ENCODE assay signal across 16 cellular contexts in genomic region chr18:48122816-48123215, GRCh38.
DNase-seq lines count a peak whose midpoint lies in the region; ATAC-seq and TF ChIP-seq lines count a peak whose summit lies in the region.
"Had no signal": no experiment of that assay in that cellular context is flagged by ENCODE, and none has a peak within 500 bp of the region (broad histone marks: within the 10 kb centered on the region; RNA-seq: fewer than 3 reads in every experiment).

No MANE protein-coding gene starts in this region.

- intact Hi-C loops in sigmoid colon (cut with DNase I), result loop anchor here (1.0 kb wide), 1 partner anchor 20 kb away; no protein-coding TSS in a partner anchor

- ATAC-seq in HG02571 (IDR thresholded peaks at IDR 0.05; ENCODE audit: unreplicated experiment) (no peak), HG03469 (IDR thresholded peaks at IDR 0.05; ENCODE audit: unreplicated experiment) (no peak)
- ATAC-seq: K562 had no signal

- no peaks in the 10 kb centered on the region for H3K9me3 ChIP-seq in esophagus (ENCODE audit: control insufficient read depth in 2 of 2, insufficient read depth in 1 of 2, low read depth in 1 of 2, low read length in 1 of 2)
- H3K9me3 ChIP-seq in sigmoid colon, result no peaks in the 10 kb centered on the region
- H3K9me3 ChIP-seq: BLaER1 treated with 17β-estradiol and CSF1 and Interleukin-3, amounts not matched to agents 10 nM and 100 nM; HAP-1 had no signal

- H3K27ac ChIP-seq in esophagus (ENCODE audit: low read depth in 2 of 2, low read length in 1 of 2) (peak overlapping the region; percentile 60 to 87), sigmoid colon (no peak overlapping the region)
- H3K27ac ChIP-seq: BLaER1 treated with 17β-estradiol and CSF1 and Interleukin-3, amounts not matched to agents 10 nM and 100 nM; HL-60 had no signal

- no peak for TF ChIP-seq POLR2A in sigmoid colon (IDR thresholded peaks at IDR 0.05)

- no peak for TF ChIP-seq EP300 in sigmoid colon (IDR thresholded peaks at IDR 0.05)

- DNase-seq in activated effector memory CD4-positive, alpha-beta T cell treated with anti-CD3 and anti-CD28 coated beads, Interleukin-2, amount 50 U/mL, for 16 hours, result peak; percentile 44
- DNase-seq in activated effector memory CD4-positive, alpha-beta T cell treated with Interleukin-2 at 50 U/mL for 16 hours, result no peak
- peak; percentile 56 for DNase-seq in sigmoid colon
- no peak for DNase-seq in T-helper 9 cell
- DNase-seq: 8988T; AML-193; CD4-positive, alpha-beta T cell; EL; GOT3 had no signal

- 85 to 86% methylated on average over 4 of the region's 4 CpGs for WGBS in esophagus, 2 donors
- 89 to 90% methylated on average over 4 of the region's 4 CpGs for WGBS in sigmoid colon, 2 donors

- H3K4me1 ChIP-seq in esophagus (ENCODE audit: control insufficient read depth in 2 of 2, insufficient read depth in 2 of 2, low read length in 1 of 2), result peaks cover 6 to 41% of the 10 kb centered on the region in 2 donors
- no peaks in the 10 kb centered on the region for H3K4me1 ChIP-seq in sigmoid colon
- H3K4me1 ChIP-seq: HAP-1 had no signal

- peaks cover 5 to 9% of the 10 kb centered on the region in 2 donors for H3K36me3 ChIP-seq in esophagus (ENCODE audit: control insufficient read depth in 2 of 2, insufficient read depth in 2 of 2, low read length in 1 of 2)
- H3K36me3 ChIP-seq in sigmoid colon, result no peaks in the 10 kb centered on the region
- H3K36me3 ChIP-seq: BLaER1 treated with 17β-estradiol and CSF1 and Interleukin-3, amounts not matched to agents 10 nM and 100 nM; HAP-1 had no signal

- no peak for TF ChIP-seq CTCF in sigmoid colon (IDR thresholded peaks at IDR 0.05)

- no peak overlapping the region for H3K4me3 ChIP-seq in esophagus (ENCODE audit: low read depth in 1 of 2, low read length in 2 of 2)
- no peak overlapping the region for H3K4me3 ChIP-seq in sigmoid colon
- H3K4me3 ChIP-seq: BLaER1 treated with 17β-estradiol and CSF1 and Interleukin-3, amounts not matched to agents 10 nM and 100 nM; HAP-1; K562 had no signal

- H3K27me3 ChIP-seq in esophagus (ENCODE audit: control insufficient read depth in 1 of 2, insufficient read depth in 2 of 2, low read length in 2 of 2) (no peaks in the 10 kb centered on the region), sigmoid colon (no peaks in the 10 kb centered on the region)
- H3K27me3 ChIP-seq: BLaER1 treated with 17β-estradiol and CSF1 and Interleukin-3, amounts not matched to agents 10 nM and 100 nM had no signal

Comparison
In these comparisons a context has a peak if more than half of its experiments do, and no peak if none do; other contexts are left out.
1. DNase-seq: peak in activated effector memory CD4-positive, alpha-beta T cell treated with anti-CD3 and anti-CD28 coated beads, Interleukin-2, amount 50 U/mL, for 16 hours (single experiment) and sigmoid colon (single experiment); none in activated effector memory CD4-positive, alpha-beta T cell treated with Interleukin-2 at 50 U/mL for 16 hours (single experiment) and T-helper 9 cell (single experiment).
2. H3K27ac ChIP-seq: peak in esophagus (2 of 2); none in sigmoid colon (0 of 4).